In the genomic region with DNA sequence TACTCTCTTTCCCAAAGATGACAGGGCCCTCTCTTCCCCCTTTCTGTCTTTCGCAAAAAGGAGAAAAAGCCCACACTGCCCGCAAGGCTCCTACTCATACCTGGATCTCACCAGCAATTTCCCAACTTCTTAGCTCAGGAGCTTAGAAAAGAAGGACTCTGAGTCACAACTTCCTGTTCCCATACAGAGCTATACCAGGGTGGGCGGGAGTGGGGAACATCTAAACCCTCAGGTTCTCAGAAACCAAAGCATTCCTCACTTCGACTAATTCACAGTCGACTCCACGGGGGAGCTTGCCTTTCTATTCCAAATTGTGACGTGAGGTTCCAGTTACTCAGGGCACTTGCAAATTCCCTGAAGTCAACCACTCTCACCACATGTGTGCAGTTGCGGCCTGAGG, we compare ENCODE assay signal across 18 cellular contexts.
A peak's percentile ranks its signal among the peaks of the same experiment; 100 is the strongest.
DNase-seq lines count a peak whose midpoint lies in the region; FAIRE-seq and TF ChIP-seq lines count a peak whose summit lies in the region.
"Had no signal": no experiment of that assay in that cellular context is flagged by ENCODE, and none has a peak within 500 bp of the region (broad histone marks: within the 10 kb centered on the region; RNA-seq: fewer than 3 reads in every experiment).

No MANE protein-coding gene starts in this region.

- DNase-seq in Daoy (ENCODE audit: low read depth), result peak; percentile 50
- peak; percentile 88 for DNase-seq in M059J (ENCODE audit: low read depth)
- DNase-seq in bronchial epithelial cell (ENCODE audit: low read depth), result peak; percentile 89
- DNase-seq in kidney epithelial cell (ENCODE audit: low read depth), result peak; percentile 10
- no peak for DNase-seq in NCI-H1417 (lab: John Stamatoyannopoulos, UW)
- no peak for DNase-seq in GM12891 (ENCODE audit: insufficient read length, low spot score)
- no peak for DNase-seq in middle frontal gyrus (ENCODE audit: extremely low spot score, low spot score)
- DNase-seq in NCI-H446 (lab: John Stamatoyannopoulos, UW), result no peak
- DNase-seq: activated CD4-positive, alpha-beta T cell treated with anti-CD3 and anti-CD28 coated beads for 4 hours; activated T-cell treated with anti-CD3 and anti-CD28 coated beads, Interleukin-2, amount 50 U/mL, for 1 hour; cortex of kidney; esophagus squamous epithelium; NK-92 treated with Interleukin-12 subunit alpha and Interleukin-12 subunit beta, amount 100 ng/mL, for 24 hours; SHP77; stimulated activated naive B cell treated with anti-CD40 and anti-IgM and Interleukin-4, amounts not matched to agents 10 μg/mL and 1 μg/mL and 100 μg/mL, for 72 hours; transverse colon had no signal

- no peak for TF ChIP-seq POLR2A in GM12891 (IDR thresholded peaks at IDR 0.05; ENCODE audit: low read depth, low read length)

- no peak overlapping the region for H3K4me3 ChIP-seq in bronchial epithelial cell (ENCODE audit: low read depth, low read length)
- H3K4me3 ChIP-seq in kidney epithelial cell (ENCODE audit: low read depth, low read length), result no peak overlapping the region
- H3K4me3 ChIP-seq: esophagus squamous epithelium, skin epidermis, transverse colon had no signal

- TF ChIP-seq CTCF in bronchial epithelial cell (IDR thresholded peaks at IDR 0.05; ENCODE audit: insufficient read depth, low read length, severe bottlenecking) (no peak), kidney epithelial cell (IDR thresholded peaks at IDR 0.05; ENCODE audit: insufficient read depth, low read length, poor library complexity, severe bottlenecking) (no peak)

- H3K27me3 ChIP-seq in bronchial epithelial cell (ENCODE audit: control insufficient read depth, insufficient read depth, low read length), result no peaks in the 10 kb centered on the region
- H3K27me3 ChIP-seq in kidney epithelial cell (ENCODE audit: control insufficient read depth, insufficient read depth, low read length), result no peaks in the 10 kb centered on the region
- H3K27me3 ChIP-seq: esophagus squamous epithelium, neutrophil, transverse colon had no signal

- H3K36me3 ChIP-seq in bronchial epithelial cell (ENCODE audit: control insufficient read depth, insufficient read depth, low read length), result no peaks in the 10 kb centered on the region
- no peaks in the 10 kb centered on the region for H3K36me3 ChIP-seq in kidney epithelial cell (ENCODE audit: control insufficient read depth, insufficient read depth, low read length)
- H3K36me3 ChIP-seq: esophagus squamous epithelium, neutrophil, transverse colon had no signal

- no peak for FAIRE-seq in bronchial epithelial cell (lab: Jason Lieb, UNC)
- FAIRE-seq in GM12891 (lab: Jason Lieb, UNC), result no peak

TF ChIP-seq in GM12891, 5 proteins besides CTCF, POLR2A, EP300 and RAD21:
- TF ChIP-seq PAX5 (IDR thresholded peaks at IDR 0.05; ENCODE audit: insufficient read depth, low read length, severe bottlenecking) (no peak), POLR2AphosphoS5 (IDR thresholded peaks at IDR 0.05; ENCODE audit: low read depth, low read length) (no peak), POU2F2 (IDR thresholded peaks at IDR 0.05; ENCODE audit: low read depth, low read length) (no peak), SPI1 (IDR thresholded peaks at IDR 0.05; ENCODE audit: low read depth, low read length) (no peak), TAF1 (IDR thresholded peaks at IDR 0.05; ENCODE audit: low read depth, low read length) (no peak)

Comparison
In these comparisons a context has a peak if more than half of its experiments do, and no peak if none do; other contexts are left out.
1. DNase-seq: peak in Daoy (single experiment), M059J (single experiment), bronchial epithelial cell (single experiment) and kidney epithelial cell (single experiment); none in NCI-H1417 (0 of 3), GM12891 (single experiment), middle frontal gyrus (single experiment) and NCI-H446 (0 of 2).